11 cellular contexts compared by ENCODE assay signal in the genomic region with DNA sequence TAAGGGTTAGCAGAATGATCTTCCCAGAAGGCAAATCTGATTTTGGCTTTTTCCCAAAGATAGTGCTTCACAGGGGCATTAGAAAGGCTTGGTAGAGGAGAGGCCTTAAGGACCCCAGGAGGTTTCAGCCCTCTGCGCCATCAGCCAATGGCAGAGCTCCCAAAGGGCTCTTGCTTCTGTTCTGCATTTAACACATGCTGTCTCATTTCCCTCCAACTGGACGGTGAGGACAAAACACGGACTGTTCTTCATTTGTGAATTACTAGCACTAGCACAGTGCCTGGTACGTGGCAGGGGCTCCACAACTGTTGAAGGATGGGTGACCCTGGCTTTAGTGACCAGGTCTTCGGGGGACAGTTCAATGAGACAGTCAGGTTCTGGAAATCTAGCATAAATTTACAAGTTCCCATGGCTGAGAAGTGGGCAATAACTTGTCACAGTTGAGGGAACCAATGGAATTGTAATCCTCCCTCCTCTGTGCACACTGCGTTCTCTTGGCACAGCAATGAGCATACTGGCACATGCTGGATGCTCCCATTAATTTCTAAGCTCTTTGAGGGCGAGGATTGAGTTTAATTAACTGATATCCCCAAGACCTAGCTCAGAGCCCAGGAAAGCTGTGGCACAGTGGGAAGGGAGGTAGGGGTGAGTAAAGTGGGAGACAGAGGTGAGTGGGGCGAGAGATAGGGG.
"Had no signal": no experiment of that assay in that cellular context is flagged by ENCODE, and none has a peak within 500 bp of the region (broad histone marks: within the 10 kb centered on the region; RNA-seq: fewer than 3 reads in every experiment).

No MANE protein-coding gene starts in this region.

- DNase-seq: activated CD4-positive, alpha-beta T cell treated with anti-CD3 and anti-CD28 coated beads, Interleukin-2, amount 50 U/mL, for 4 hours; activated naive CD4-positive, alpha-beta T cell treated with anti-CD3 and anti-CD28 coated beads for 36 hours; activated naive CD8-positive, alpha-beta T cell treated with anti-CD3 and anti-CD28 coated beads, Interleukin-2, amount 50 U/mL, for 24 hours; aorta; endodermal cell; gastrocnemius medialis; heart right ventricle; left cardiac atrium; nephron progenitor cell; T-helper 9 cell; transverse colon had no signal
